Comparison of ENCODE assay signal across 10 cellular contexts in genomic region chr7:14095233-14095950, GRCh38.
"Had no signal": no experiment of that assay in that cellular context is flagged by ENCODE, and none has a peak within 500 bp of the region (broad histone marks: within the 10 kb centered on the region; RNA-seq: fewer than 3 reads in every experiment).

No MANE protein-coding gene starts in this region.

- FAIRE-seq: pancreas had no signal

- DNase-seq: activated naive CD4-positive, alpha-beta T cell treated with Interleukin-2 at 50 U/mL for 16 hours; activated naive CD8-positive, alpha-beta T cell treated with anti-CD3 and anti-CD28 coated beads, Interleukin-2, amount 50 U/mL, for 24 hours; islet precursor cell; left lung; naive B cell; pancreas; stimulated activated CD4-positive, alpha-beta T cell treated with anti-CD3 and anti-CD28 coated beads, Interleukin-2, amount 100 ng/mL, for 48 hours had no signal

- ATAC-seq: activated CD4-positive, CD25-positive, alpha-beta regulatory T cell treated with anti-CD3 and anti-CD28 coated beads, Interleukin-2, amount 50 U/mL, for 24 hours; activated naive CD8-positive, alpha-beta T cell treated with anti-CD3 and anti-CD28 coated beads, Interleukin-2, amount 50 U/mL, for 24 hours; gastroesophageal sphincter; left lung; stimulated activated memory B cell treated with anti-CD40 and anti-IgM and Interleukin-4, amounts not matched to agents 10 μg/mL and 1 μg/mL and 100 μg/mL, for 72 hours had no signal

- H3K27me3 ChIP-seq: gastroesophageal sphincter, left lung, pancreas had no signal

- H3K27ac ChIP-seq: gastroesophageal sphincter, left lung, pancreas had no signal

- H3K36me3 ChIP-seq: gastroesophageal sphincter, left lung, pancreas had no signal

- H3K4me3 ChIP-seq: gastroesophageal sphincter, left lung, pancreas had no signal
